25 cellular contexts compared by ENCODE assay signal in genomic region chr9:24986331-24986730, GRCh38.
"Had no signal": no experiment of that assay in that cellular context is flagged by ENCODE, and none has a peak within 500 bp of the region (broad histone marks: within the 10 kb centered on the region; RNA-seq: fewer than 3 reads in every experiment).

No MANE protein-coding gene starts in this region.

- H3K27me3 Mint-ChIP-seq: activated CD4-positive, alpha-beta T cell treated with anti-CD3 and anti-CD28 coated beads, Interleukin-2, amount 10 ng/mL, durations not matched to agents 24 days and 14 days; activated naive CD8-positive, alpha-beta T cell treated with anti-CD3 and anti-CD28 coated beads, Interleukin-2, amount 10 ng/mL, durations not matched to agents 7 days and 5 days; activated T-cell treated with anti-CD3 and anti-CD28 coated beads, Interleukin-2, amount 50 U/mL, for 24 hours; brain; stimulated activated naive CD8-positive, alpha-beta T cell treated with anti-CD3 and anti-CD28 coated beads, Interleukin-15, Interleukin-2, amounts not matched to agents 100 ng/mL and 50 ng/mL, for 24 hours; T-cell; type B pancreatic cell had no signal

- H3K27me3 ChIP-seq: dorsolateral prefrontal cortex, gastrocnemius medialis, right atrium auricular region, suprapubic skin had no signal

- ATAC-seq: activated CD8-positive, alpha-beta T cell treated with anti-CD3 and anti-CD28 coated beads, Interleukin-2, amount 10 ng/mL, durations not matched to agents 7 days and 5 days; gastrocnemius medialis; lower lobe of right lung; T-cell had no signal

- H3K27ac Mint-ChIP-seq: activated CD4-positive, alpha-beta T cell treated with anti-CD3 and anti-CD28 coated beads, Interleukin-2, amount 10 ng/mL, durations not matched to agents 24 days and 14 days; activated CD8-positive, alpha-beta T cell treated with anti-CD3 and anti-CD28 coated beads, Interleukin-2, amount 10 ng/mL, durations not matched to agents 7 days and 5 days; activated naive CD8-positive, alpha-beta T cell treated with anti-CD3 and anti-CD28 coated beads, Interleukin-2, amount 10 ng/mL, durations not matched to agents 7 days and 5 days; activated T-cell treated with anti-CD3 and anti-CD28 coated beads, Interleukin-2, amount 50 U/mL, for 24 hours; activated T-helper 2 cell treated with anti-CD3 and anti-CD28 coated beads, Interferon-gamma antibody, Interleukin-2, Interleukin-4, amounts not matched to agents 10 μg/mL and 5 μg/mL and 100 μg/mL, durations not matched to agents 14 hours and 24 hours and 36 hours; brain; stimulated activated naive CD8-positive, alpha-beta T cell treated with anti-CD3 and anti-CD28 coated beads, Interleukin-15, Interleukin-2, amounts not matched to agents 100 ng/mL and 50 ng/mL, for 24 hours; T-cell; type B pancreatic cell had no signal

- H3K4me3 Mint-ChIP-seq: activated CD4-positive, alpha-beta T cell treated with anti-CD3 and anti-CD28 coated beads, Interleukin-2, amount 10 ng/mL, durations not matched to agents 24 days and 14 days; activated CD8-positive, alpha-beta T cell treated with anti-CD3 and anti-CD28 coated beads, Interleukin-2, amount 10 ng/mL, durations not matched to agents 7 days and 5 days; activated naive CD8-positive, alpha-beta T cell treated with anti-CD3 and anti-CD28 coated beads, Interleukin-2, amount 10 ng/mL, durations not matched to agents 7 days and 5 days; activated T-cell treated with anti-CD3 and anti-CD28 coated beads, Interleukin-2, amount 50 U/mL, for 24 hours; brain; neural crest cell; stimulated activated naive CD8-positive, alpha-beta T cell treated with anti-CD3 and anti-CD28 coated beads, Interleukin-15, Interleukin-2, amounts not matched to agents 100 ng/mL and 50 ng/mL, for 24 hours; T-cell; type B pancreatic cell had no signal

- H3K36me3 Mint-ChIP-seq: activated naive CD8-positive, alpha-beta T cell treated with anti-CD3 and anti-CD28 coated beads, Interleukin-2, amount 10 ng/mL, durations not matched to agents 7 days and 5 days; brain; T-cell; type B pancreatic cell had no signal

- DNase-seq: activated CD4-positive, alpha-beta T cell treated with anti-CD3 and anti-CD28 coated beads, Interleukin-2, amount 10 ng/mL, durations not matched to agents 24 days and 14 days; activated CD8-positive, alpha-beta T cell treated with anti-CD3 and anti-CD28 coated beads, Interleukin-2, amount 10 ng/mL, durations not matched to agents 7 days and 5 days; activated naive CD4-positive, alpha-beta T cell treated with Interleukin-2 at 50 U/mL for 16 hours; activated naive CD8-positive, alpha-beta T cell treated with anti-CD3 and anti-CD28 coated beads, Interleukin-2, amount 10 ng/mL, durations not matched to agents 7 days and 5 days; activated T-cell treated with anti-CD3 and anti-CD28 coated beads, Interleukin-2, amount 50 U/mL, for 24 hours; amygdala; caudate nucleus; dorsolateral prefrontal cortex; gastrocnemius medialis; head of caudate nucleus; lower lobe of right lung; midbrain; stimulated activated CD4-positive, alpha-beta T cell treated with anti-CD3 and anti-CD28 coated beads, Interleukin-15, amount 100 ng/mL, for 24 hours; stimulated activated CD4-positive, alpha-beta T cell treated with anti-CD3 and anti-CD28 coated beads, Interleukin-2, amount 100 ng/mL, for 48 hours; T-cell had no signal

- H3K4me1 Mint-ChIP-seq: activated CD4-positive, alpha-beta T cell treated with anti-CD3 and anti-CD28 coated beads, Interleukin-2, amount 10 ng/mL, durations not matched to agents 24 days and 14 days; activated naive CD8-positive, alpha-beta T cell treated with anti-CD3 and anti-CD28 coated beads, Interleukin-2, amount 10 ng/mL, durations not matched to agents 7 days and 5 days; brain; neural crest cell; T-cell had no signal

- H3K27ac ChIP-seq: dorsolateral prefrontal cortex, gastrocnemius medialis, lower lobe of right lung, prostate gland, right atrium auricular region, SK-N-MC, skin epidermis, suprapubic skin had no signal

- H3K4me3 ChIP-seq: dorsolateral prefrontal cortex, gastrocnemius medialis, lower lobe of right lung, prostate gland, right atrium auricular region, SK-N-MC, skin epidermis, suprapubic skin had no signal

- H3K36me3 ChIP-seq: gastrocnemius medialis, lower lobe of right lung, prostate gland, right atrium auricular region, suprapubic skin had no signal

- H3K4me1 ChIP-seq: gastrocnemius medialis, lower lobe of right lung, prostate gland, right atrium auricular region, suprapubic skin had no signal

- H3K9me3 Mint-ChIP-seq: type B pancreatic cell had no signal

- H3K9me3 ChIP-seq: gastrocnemius medialis, lower lobe of right lung, prostate gland, right atrium auricular region, suprapubic skin had no signal
